20 cellular contexts compared by ENCODE assay signal in genomic region chr11:86490582-86490981, GRCh38.
DNase-seq lines count a peak whose midpoint lies in the region; ATAC-seq and TF ChIP-seq lines count a peak whose summit lies in the region.
"Had no signal": no experiment of that assay in that cellular context is flagged by ENCODE, and none has a peak within 500 bp of the region (broad histone marks: within the 10 kb centered on the region; RNA-seq: fewer than 3 reads in every experiment).

No MANE protein-coding gene starts in this region.

- peaks cover 2% of the 10 kb centered on the region for H3K27me3 Mint-ChIP-seq in activated T-helper 2 cell treated with anti-CD3 and anti-CD28 coated beads, Interferon-gamma antibody, Interleukin-2, Interleukin-4, amounts not matched to agents 10 μg/mL and 5 μg/mL and 100 μg/mL, durations not matched to agents 14 hours and 24 hours and 36 hours (ENCODE audit: low read depth)
- H3K27me3 Mint-ChIP-seq: CD4-positive, alpha-beta T cell had no signal

- H3K4me1 Mint-ChIP-seq in activated T-helper 2 cell treated with anti-CD3 and anti-CD28 coated beads, Interferon-gamma antibody, Interleukin-2, Interleukin-4, amounts not matched to agents 10 μg/mL and 5 μg/mL and 100 μg/mL, durations not matched to agents 14 hours and 24 hours and 36 hours (ENCODE audit: low read depth): peaks cover 4% of the 10 kb centered on the region

- no peaks in the 10 kb centered on the region for H3K9me3 ChIP-seq in A673 (ENCODE audit: low read depth, low read length, poor library complexity, severe bottlenecking)
- H3K9me3 ChIP-seq in Panc1 (ENCODE audit: control insufficient read depth, insufficient read depth, low read depth, low read length): no peaks in the 10 kb centered on the region

- H3K27ac Mint-ChIP-seq in activated T-helper 2 cell treated with anti-CD3 and anti-CD28 coated beads, Interferon-gamma antibody, Interleukin-2, Interleukin-4, amounts not matched to agents 10 μg/mL and 5 μg/mL and 100 μg/mL, durations not matched to agents 14 hours and 24 hours and 36 hours: no peak overlapping the region
- H3K27ac Mint-ChIP-seq: CD4-positive, alpha-beta T cell had no signal

- H3K27ac ChIP-seq in A673 (ENCODE audit: low read depth, low read length, poor library complexity, severe bottlenecking): no peak overlapping the region
- peak overlapping the region; percentile 59; the same call in 1 of the 2 replicates for H3K27ac ChIP-seq in Panc1 (ENCODE audit: low read length)
- H3K27ac ChIP-seq: RWPE1 had no signal

- ATAC-seq in Panc1 (no peak), GM21381 (IDR thresholded peaks at IDR 0.05; ENCODE audit: unreplicated experiment) (no peak)
- ATAC-seq: PC-3 had no signal

- H3K9me3 Mint-ChIP-seq in activated T-helper 2 cell treated with anti-CD3 and anti-CD28 coated beads, Interferon-gamma antibody, Interleukin-2, Interleukin-4, amounts not matched to agents 10 μg/mL and 5 μg/mL and 100 μg/mL, durations not matched to agents 14 hours and 24 hours and 36 hours: no peaks in the 10 kb centered on the region
- H3K9me3 Mint-ChIP-seq: CD4-positive, alpha-beta T cell had no signal

- POLR2A ChIA-PET in A673 (lab: Charles Lee; ENCODE audit: low non-redundant PET) (no interaction called here), Panc1 (lab: Charles Lee) (no interaction called here)

- peak; percentile 51 for DNase-seq in A673 (ENCODE audit: low spot score)
- DNase-seq in Panc1 (ENCODE audit: low read depth, low spot score): no peak
- DNase-seq in cardiac fibroblast (ENCODE audit: low read depth in 2 of 2): peak; percentile 68
- peak; percentile 69 for DNase-seq in fibroblast of the aortic adventitia (ENCODE audit: low read depth)
- no peak for DNase-seq in NCI-H1436 treated with DMSO at 0.1 percent for 48 hours (lab: John Stamatoyannopoulos, UW)
- no peak for DNase-seq in activated T-helper 2 cell treated with anti-CD3 and anti-CD28 coated beads, Interferon-gamma antibody, Interleukin-2, Interleukin-4, amounts not matched to agents 10 μg/mL and 5 μg/mL and 100 μg/mL, durations not matched to agents 14 hours and 24 hours and 36 hours (ENCODE audit: low spot score)
- DNase-seq: CD4-positive, alpha-beta T cell; DMS153; GDM1; IMR-90; Kasumi-1; MG63; NCI-H1105; NCI-H1694; NCI-H2081 treated with DMSO at 0.1 percent for 48 hours; NCI-H510A treated with DMSO at 0.1 percent for 48 hours; PC-3; SIG-M5 had no signal

- H3K36me3 Mint-ChIP-seq in activated T-helper 2 cell treated with anti-CD3 and anti-CD28 coated beads, Interferon-gamma antibody, Interleukin-2, Interleukin-4, amounts not matched to agents 10 μg/mL and 5 μg/mL and 100 μg/mL, durations not matched to agents 14 hours and 24 hours and 36 hours (ENCODE audit: low read depth): no peaks in the 10 kb centered on the region

- H3K36me3 ChIP-seq in A673 (ENCODE audit: insufficient read depth, low read length, poor library complexity, severe bottlenecking) (no peaks in the 10 kb centered on the region), Panc1 (ENCODE audit: control insufficient read depth, insufficient read depth, low read length) (no peaks in the 10 kb centered on the region)
- H3K36me3 ChIP-seq: MG63 had no signal

- TF ChIP-seq CTCF in A673 (conservative IDR thresholded peaks at IDR 0.05; ENCODE audit: low read depth, low read length): no peak
- TF ChIP-seq CTCF in Panc1 (IDR thresholded peaks at IDR 0.05): no peak
- TF ChIP-seq CTCF in cardiac fibroblast (IDR thresholded peaks at IDR 0.05; ENCODE audit: low read depth, low read length): no peak
- TF ChIP-seq CTCF in fibroblast of the aortic adventitia (IDR thresholded peaks at IDR 0.05; ENCODE audit: insufficient read depth, low read length): no peak

- CTCF ChIA-PET in A673 (lab: Charles Lee) (no interaction called here), Panc1 (lab: Charles Lee) (no interaction called here)

- intact Hi-C loops in A673 (cut with micrococcal nuclease; ENCODE audit: unreplicated experiment): no loop called here
- intact Hi-C loops in Panc1 (cut with micrococcal nuclease; ENCODE audit: unreplicated experiment): no loop called here
- intact Hi-C loops in activated T-helper 2 cell treated with anti-CD3 and anti-CD28 coated beads, Interferon-gamma antibody, Interleukin-2, Interleukin-4, amounts not matched to agents 10 μg/mL and 5 μg/mL and 100 μg/mL, durations not matched to agents 14 hours and 24 hours and 36 hours (cut with micrococcal nuclease): no loop called here

- in situ Hi-C loops in Panc1 (cut with HindIII; ENCODE audit: low pct_unique_long_range_greater_than_20kb, low sequenced_read_pairs): no loop called here

- no peak overlapping the region for H3K4me3 Mint-ChIP-seq in activated T-helper 2 cell treated with anti-CD3 and anti-CD28 coated beads, Interferon-gamma antibody, Interleukin-2, Interleukin-4, amounts not matched to agents 10 μg/mL and 5 μg/mL and 100 μg/mL, durations not matched to agents 14 hours and 24 hours and 36 hours (ENCODE audit: low read depth)
- H3K4me3 Mint-ChIP-seq: CD4-positive, alpha-beta T cell had no signal

- H3K4me1 ChIP-seq in A673 (ENCODE audit: insufficient read depth, low read length, poor library complexity, severe bottlenecking): peaks cover 11% of the 10 kb centered on the region
- no peaks in the 10 kb centered on the region for H3K4me1 ChIP-seq in Panc1 (ENCODE audit: control insufficient read depth, insufficient read depth, low read length)

- BruUV-seq in A673 (replicated peaks; lab: Mats Ljungman, UMichigan): no TSS peak
- BruUV-seq in Panc1 (replicated peaks; lab: Mats Ljungman, UMichigan): no TSS peak

- H3K27me3 ChIP-seq in A673 (replicated peaks; ENCODE audit: insufficient read depth, low read depth, low read length, poor library complexity) (no peaks in the 10 kb centered on the region), Panc1 (ENCODE audit: control insufficient read depth, insufficient read depth, low read length) (no peaks in the 10 kb centered on the region)
- H3K27me3 ChIP-seq: MG63 had no signal

- H3K4me3 ChIP-seq in A673 (ENCODE audit: low read depth, low read length, poor library complexity, severe bottlenecking) (no peak overlapping the region), Panc1 (ENCODE audit: low read depth in 2 of 2, low read length in 2 of 2) (no peak overlapping the region), cardiac fibroblast (replicated peaks in 1 of 2; ENCODE audit: low read depth in 2 of 2, low read length in 2 of 2) (no peak overlapping the region), fibroblast of the aortic adventitia (ENCODE audit: low read depth, low read length) (no peak overlapping the region)
- H3K4me3 ChIP-seq: MG63 had no signal

Comparison
In these comparisons a context has a peak if more than half of its experiments do, and no peak if none do; other contexts are left out.
1. DNase-seq: peak in A673 (single experiment), cardiac fibroblast (2 of 2) and fibroblast of the aortic adventitia (single experiment); none in Panc1 (single experiment), NCI-H1436 treated with DMSO at 0.1 percent for 48 hours (single experiment) and activated T-helper 2 cell treated with anti-CD3 and anti-CD28 coated beads, Interferon-gamma antibody, Interleukin-2, Interleukin-4, amounts not matched to agents 10 μg/mL and 5 μg/mL and 100 μg/mL, durations not matched to agents 14 hours and 24 hours and 36 hours (single experiment).